17 cellular contexts compared by ENCODE assay signal in genomic region chrX:111284615-111285294, GRCh38. TPM values are rescaled to one million over a fixed set of nuclear protein-coding genes. Genes with fewer than 3 reads are reported as not detected.
"Had no signal": no experiment of that assay in that cellular context is flagged by ENCODE, and none has a peak within 500 bp of the region (broad histone marks: within the 10 kb centered on the region; RNA-seq: fewer than 3 reads in every experiment).

No MANE protein-coding gene starts in this region.

- H3K4me3 Mint-ChIP-seq: activated naive CD8-positive, alpha-beta T cell treated with anti-CD3 and anti-CD28 coated beads, Interleukin-2, amount 10 ng/mL, durations not matched to agents 7 days and 5 days; dendritic cell treated with granulocyte-macrophage colony-stimulating factor and Interleukin-4, amounts not matched to agents 40 ng/mL and 50 ng/mL, for 4 days; effector memory CD8-positive, alpha-beta T cell; naive thymus-derived CD8-positive, alpha-beta T cell; stimulated activated effector memory CD8-positive, alpha-beta T cell treated with anti-CD3 and anti-CD28 coated beads, Interleukin-12 subunit alpha, Interleukin-12 subunit beta, amount 100 ng/mL, for 72 hours; T-cell had no signal

- H3K27ac Mint-ChIP-seq: activated naive CD8-positive, alpha-beta T cell treated with anti-CD3 and anti-CD28 coated beads, Interleukin-2, amount 10 ng/mL, durations not matched to agents 7 days and 5 days; dendritic cell treated with granulocyte-macrophage colony-stimulating factor and Interleukin-4, amounts not matched to agents 40 ng/mL and 50 ng/mL, for 4 days; effector memory CD8-positive, alpha-beta T cell; naive thymus-derived CD8-positive, alpha-beta T cell; stimulated activated effector memory CD8-positive, alpha-beta T cell treated with anti-CD3 and anti-CD28 coated beads, Interleukin-12 subunit alpha, Interleukin-12 subunit beta, amount 100 ng/mL, for 72 hours; T-cell had no signal

- H3K4me1 Mint-ChIP-seq: activated naive CD8-positive, alpha-beta T cell treated with anti-CD3 and anti-CD28 coated beads, Interleukin-2, amount 10 ng/mL, durations not matched to agents 7 days and 5 days; naive thymus-derived CD8-positive, alpha-beta T cell; stimulated activated effector memory CD8-positive, alpha-beta T cell treated with anti-CD3 and anti-CD28 coated beads, Interleukin-12 subunit alpha, Interleukin-12 subunit beta, amount 100 ng/mL, for 72 hours; T-cell had no signal

- H3K27me3 Mint-ChIP-seq: activated naive CD8-positive, alpha-beta T cell treated with anti-CD3 and anti-CD28 coated beads, Interleukin-2, amount 10 ng/mL, durations not matched to agents 7 days and 5 days; dendritic cell treated with granulocyte-macrophage colony-stimulating factor and Interleukin-4, amounts not matched to agents 40 ng/mL and 50 ng/mL, for 4 days; effector memory CD8-positive, alpha-beta T cell; naive thymus-derived CD8-positive, alpha-beta T cell had no signal

- H3K9me3 Mint-ChIP-seq: activated naive CD8-positive, alpha-beta T cell treated with anti-CD3 and anti-CD28 coated beads, Interleukin-2, amount 10 ng/mL, durations not matched to agents 7 days and 5 days; dendritic cell treated with granulocyte-macrophage colony-stimulating factor and Interleukin-4, amounts not matched to agents 40 ng/mL and 50 ng/mL, for 4 days; effector memory CD8-positive, alpha-beta T cell; stimulated activated effector memory CD8-positive, alpha-beta T cell treated with anti-CD3 and anti-CD28 coated beads, Interleukin-12 subunit alpha, Interleukin-12 subunit beta, amount 100 ng/mL, for 72 hours; T-cell had no signal

- DNase-seq: activated CD4-positive, alpha-beta T cell treated with anti-CD3 and anti-CD28 coated beads, Interleukin-2, amount 50 U/mL, for 1 hour; activated CD8-positive, alpha-beta memory T cell treated with anti-CD3 and anti-CD28 coated beads for 24 hours; activated gamma-delta T cell treated with Interleukin-2 at 50 U/mL for 16 hours; activated naive CD8-positive, alpha-beta T cell treated with anti-CD3 and anti-CD28 coated beads, Interleukin-2, amount 10 ng/mL, durations not matched to agents 7 days and 5 days; cerebellar nuclear complex; effector memory CD8-positive, alpha-beta T cell; foreskin keratinocyte; glutamatergic neuron; lower lobe of right lung; midbrain; naive thymus-derived CD8-positive, alpha-beta T cell; occipital lobe; stimulated activated CD4-positive, alpha-beta T cell treated with anti-CD3 and anti-CD28 coated beads, Interleukin-1b, Interleukin-23, amount 100 ng/mL, for 48 hours; T-cell; T1000 had no signal

- H3K36me3 Mint-ChIP-seq: activated naive CD8-positive, alpha-beta T cell treated with anti-CD3 and anti-CD28 coated beads, Interleukin-2, amount 10 ng/mL, durations not matched to agents 7 days and 5 days; naive thymus-derived CD8-positive, alpha-beta T cell; stimulated activated effector memory CD8-positive, alpha-beta T cell treated with anti-CD3 and anti-CD28 coated beads, Interleukin-12 subunit alpha, Interleukin-12 subunit beta, amount 100 ng/mL, for 72 hours; T-cell had no signal

RNA-seq across cellular contexts. Expression of gene CAPN6, which starts 14.5 kb away (rescaled TPM):
- total RNA-seq: activated naive CD8-positive, alpha-beta T cell treated with anti-CD3 and anti-CD28 coated beads, Interleukin-2, amount 10 ng/mL, durations not matched to agents 7 days and 5 days; lower lobe of right lung; naive thymus-derived CD8-positive, alpha-beta T cell; T-cell had no signal
